Comparison of ENCODE assay signal across 14 cellular contexts in genomic region chr3:151197981-151198767, GRCh38. TPM values are rescaled to one million over a fixed set of nuclear protein-coding genes. Genes with fewer than 3 reads are reported as not detected.
DNase-seq lines count a peak whose midpoint lies in the region; ATAC-seq, FAIRE-seq and TF ChIP-seq lines count a peak whose summit lies in the region.
"Had no signal": no experiment of that assay in that cellular context is flagged by ENCODE, and none has a peak within 500 bp of the region (broad histone marks: within the 10 kb centered on the region; RNA-seq: fewer than 3 reads in every experiment).

No MANE protein-coding gene starts in this region.

- H3K4me3 Mint-ChIP-seq in CD4-positive, alpha-beta memory T cell, result peak overlapping the region in 5 of 8 donors; percentile 23 to 89 (median 53)

- H3K27ac Mint-ChIP-seq in CD4-positive, alpha-beta memory T cell, result peak overlapping the region in 3 of 7 donors; percentile 56 to 97 (median 77)

- H3K4me3 ChIP-seq in CD4-positive, alpha-beta memory T cell (ENCODE audit: low read length in 2 of 2), result no peak overlapping the region
- H3K4me3 ChIP-seq in right lobe of liver (no peak overlapping the region), HAP-1 (no peak overlapping the region)
- H3K4me3 ChIP-seq: gastroesophageal sphincter, stomach had no signal

- no peak for TF ChIP-seq CTCF in right lobe of liver (IDR thresholded peaks at IDR 0.05)

- peak; percentile 93 to 98 (median 96) for ATAC-seq in right lobe of liver
- no peak for ATAC-seq in HG03457 (IDR thresholded peaks at IDR 0.05; ENCODE audit: unreplicated experiment)
- ATAC-seq: gastroesophageal sphincter had no signal

- intact Hi-C loops in CD4-positive, alpha-beta memory T cell (cut with micrococcal nuclease), result no loop called here
- intact Hi-C loops in right lobe of liver (cut with DNase I), result no loop called here

- H3K9me3 ChIP-seq in CD4-positive, alpha-beta memory T cell (ENCODE audit: control insufficient read depth in 1 of 2, low read length in 2 of 2), result no peaks in the 10 kb centered on the region
- H3K9me3 ChIP-seq in right lobe of liver (no peaks in the 10 kb centered on the region), HAP-1 (no peaks in the 10 kb centered on the region)
- H3K9me3 ChIP-seq: gastroesophageal sphincter, stomach had no signal

- FAIRE-seq in GM19239 (lab: Jason Lieb, UNC), result peak; percentile 33

- H3K27ac ChIP-seq in CD4-positive, alpha-beta memory T cell (ENCODE audit: low read depth, low read length), result no peak overlapping the region
- H3K27ac ChIP-seq in right lobe of liver, result peak overlapping the region in 1 of 3 donors; percentile 47
- H3K27ac ChIP-seq: brain microvascular endothelial cell, gastroesophageal sphincter, stomach had no signal

- no peaks in the 10 kb centered on the region for H3K27me3 ChIP-seq in CD4-positive, alpha-beta memory T cell (ENCODE audit: insufficient read depth, low read length)
- H3K27me3 ChIP-seq in right lobe of liver (no peaks in the 10 kb centered on the region), HAP-1 (ENCODE audit: low read depth) (no peaks in the 10 kb centered on the region)
- H3K27me3 ChIP-seq: brain microvascular endothelial cell, gastroesophageal sphincter, stomach had no signal

- peaks cover 0 to 5% (median 2%) of the 10 kb centered on the region in 8 donors for H3K9me3 Mint-ChIP-seq in CD4-positive, alpha-beta memory T cell

- CTCF ChIA-PET in CD4-positive, alpha-beta memory T cell (lab: Charles Lee; ENCODE audit: partially characterized antibody), result interaction anchor here (1.0 to 4.3 kb wide), 3 partner anchors 12 to 30 kb away, joined by 3 to 21 read pairs (median 3); no protein-coding TSS in a partner anchor

- DNase-seq in CD4-positive, alpha-beta memory T cell, result no peak
- DNase-seq in GM19239 (ENCODE audit: insufficient read length, low spot score) (no peak), amniotic epithelial cell (ENCODE audit: low read depth) (peak; percentile 18), right lobe of liver (peak in 1 of 3 donors; percentile 64), COR-L47 (lab: John Stamatoyannopoulos, UW) (no peak), HAP-1 (ENCODE audit: low spot score in 2 of 2) (no peak)
- DNase-seq: brain microvascular endothelial cell, H7, islet precursor cell, Karpas-422, NCI-H187 treated with DMSO at 0.1 percent for 48 hours, stomach had no signal

- H3K4me1 ChIP-seq in CD4-positive, alpha-beta memory T cell (ENCODE audit: insufficient read depth, low read length), result peaks cover 45% of the 10 kb centered on the region
- H3K4me1 ChIP-seq in right lobe of liver (peaks cover 0 to 20% (median 9%) of the 10 kb centered on the region in 4 donors), HAP-1 (peaks cover 12% of the 10 kb centered on the region)
- H3K4me1 ChIP-seq: gastroesophageal sphincter, stomach had no signal

- in situ Hi-C loops in HAP-1 (cut with MboI; ENCODE audit: low sequenced_read_pairs), result no loop called here

- peaks cover 21 to 58% (median 29%) of the 10 kb centered on the region in 4 donors for H3K4me1 Mint-ChIP-seq in CD4-positive, alpha-beta memory T cell

- TF ChIP-seq POLR2A in right lobe of liver (IDR thresholded peaks at IDR 0.05), result no peak

- H3K36me3 Mint-ChIP-seq in CD4-positive, alpha-beta memory T cell, result peaks cover 32 to 49% of the 10 kb centered on the region in 2 donors

- no peaks in the 10 kb centered on the region for H3K27me3 Mint-ChIP-seq in CD4-positive, alpha-beta memory T cell

- POLR2A ChIA-PET in CD4-positive, alpha-beta memory T cell (lab: Charles Lee; ENCODE audit: partially characterized antibody), result interaction anchor here (0.8 to 10.1 kb wide), 6 partner anchors 10 to 28 kb away, joined by 3 to 118 read pairs (median 4); no protein-coding TSS in a partner anchor

- peaks cover 13% of the 10 kb centered on the region for H3K36me3 ChIP-seq in CD4-positive, alpha-beta memory T cell (ENCODE audit: insufficient read depth, low read length)
- no peaks in the 10 kb centered on the region for H3K36me3 ChIP-seq in right lobe of liver
- no peaks in the 10 kb centered on the region for H3K36me3 ChIP-seq in HAP-1 (replicated peaks)
- H3K36me3 ChIP-seq: brain microvascular endothelial cell, gastroesophageal sphincter, stomach had no signal

- WGBS in right lobe of liver (ENCODE audit: insufficient coverage, low coverage, low lambda C conversion rate, missing lambda C conversion rate), result 27% methylated on average over 6 of the region's 6 CpGs

RNA-seq across cellular contexts. Expression of gene GPR171, which starts 4.8 kb away (rescaled TPM):
- total RNA-seq in CD4-positive, alpha-beta memory T cell, result 100 to 1,000 TPM; 116 to 129 TPM
- 100 to 1,000 TPM; 123 to 156 TPM for polyA plus RNA-seq in CD4-positive, alpha-beta memory T cell
- total RNA-seq in right lobe of liver, result under 1 TPM in 4 of 6 experiments, not detected in 2; 0.22 to 0.99 (median 0.27) TPM
- total RNA-seq: H7 had no signal

Comparison
In these comparisons a context has a peak if more than half of its experiments do, and no peak if none do; other contexts are left out.
1. RNA of gene GPR171, which starts 4.8 kb away (total RNA-seq): 116 to 129 TPM in CD4-positive, alpha-beta memory T cell; 0.22 to 0.99 TPM in right lobe of liver; every median in the first group is over 10 times any median in the second.